1 cellular context compared by ENCODE assay signal in genomic region chr21:44314128-44314527, GRCh38.
TF ChIP-seq lines count a peak whose summit lies in the region.

No MANE protein-coding gene starts in this region.

TF ChIP-seq in K562, 482 proteins besides CTCF, POLR2A, EP300 and RAD21:
- no peak for TF ChIP-seq ZNF384 (IDR thresholded peaks at IDR 0.05; ENCODE audit: low read depth, low read length)
- no peak for TF ChIP-seq SNAPC5 (CRISPR knock-in tag; IDR thresholded peaks at IDR 0.05)
- TF ChIP-seq RBFOX2 (IDR thresholded peaks at IDR 0.05; ENCODE audit: low read depth, low read length), result peak; percentile 22; the same call in 1 of the 2 replicates
- no peak for TF ChIP-seq MAFG (tag; conservative IDR thresholded peaks at IDR 0.05)
- no peak for TF ChIP-seq U2AF1 (optimal IDR thresholded peaks at IDR 0.05; ENCODE audit: low read depth, low read length)
- no peak for TF ChIP-seq YBX1 (IDR thresholded peaks at IDR 0.05)
- TF ChIP-seq POLR2G (IDR thresholded peaks at IDR 0.05; ENCODE audit: low read depth, low read length), result peak; percentile 48
- no peak for TF ChIP-seq DLX4 (CRISPR knock-in tag; IDR thresholded peaks at IDR 0.05)
- no peak for TF ChIP-seq NR1H2 (CRISPR knock-in tag; IDR thresholded peaks at IDR 0.05)
- no peak for TF ChIP-seq ZNF75A (CRISPR knock-in tag; IDR thresholded peaks at IDR 0.05)
- no peak for TF ChIP-seq BHLHE40 (IDR thresholded peaks at IDR 0.05; ENCODE audit: low read length)
TF ChIP-seq in K562: peak in this region for 2.
